ENCODE assay signal across 9 cellular contexts in the genomic region with DNA sequence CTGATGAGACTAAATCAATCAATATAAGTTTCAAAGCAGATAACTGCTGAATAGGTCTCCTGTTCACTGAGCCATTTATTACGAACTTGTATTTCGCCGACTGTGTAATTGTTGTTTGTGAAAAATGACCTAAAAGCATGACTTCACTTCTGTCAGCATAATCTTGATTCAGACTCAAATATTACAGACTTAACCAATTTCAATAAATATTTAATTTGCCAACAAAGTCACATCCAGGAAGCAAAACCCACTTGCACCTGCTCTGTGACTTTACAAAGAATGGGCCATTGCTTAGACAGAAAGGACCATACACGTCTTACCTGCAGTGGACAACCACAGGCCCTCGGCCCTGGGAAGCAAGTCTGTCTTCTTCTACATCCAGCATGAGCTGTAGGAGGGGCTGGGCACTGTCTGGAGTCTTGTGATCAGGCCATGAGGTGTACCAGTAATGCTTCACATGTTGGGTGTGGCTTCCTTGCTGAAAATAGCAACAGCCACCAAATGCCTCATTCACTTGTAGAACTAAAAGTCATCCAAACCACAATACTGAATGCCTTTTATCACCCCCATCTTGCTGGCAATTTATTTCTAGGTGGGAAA. TPM values are rescaled to one million over a fixed set of nuclear protein-coding genes. Genes with fewer than 3 reads are reported as not detected.
DNase-seq lines count a peak whose midpoint lies in the region; ATAC-seq and TF ChIP-seq lines count a peak whose summit lies in the region.
"Had no signal": no experiment of that assay in that cellular context is flagged by ENCODE, and none has a peak within 500 bp of the region (broad histone marks: within the 10 kb centered on the region; RNA-seq: fewer than 3 reads in every experiment).

No MANE protein-coding gene starts in this region.

- 44 to 47% methylated on average over 5 of the region's 5 CpGs for WGBS in body of pancreas, 2 donors
- 84 to 86% methylated on average over 5 of the region's 5 CpGs for WGBS in tibial nerve, 2 donors

- peak in 1 of 2 donors; percentile 39 for TF ChIP-seq EP300 in tibial nerve (IDR thresholded peaks at IDR 0.05)

- ATAC-seq in body of pancreas (peak; percentile 35), lower lobe of right lung (peak; percentile 34 to 36), GM21360 (IDR thresholded peaks at IDR 0.05; ENCODE audit: unreplicated experiment) (no peak)
- ATAC-seq in activated naive CD4-positive, alpha-beta T cell treated with anti-CD3 and anti-CD28 coated beads, Interleukin-2, amount 50 U/mL, for 72 hours, result no peak

- no peaks in the 10 kb centered on the region for H3K36me3 Mint-ChIP-seq in activated naive CD4-positive, alpha-beta T cell treated with anti-CD3 and anti-CD28 coated beads, Interleukin-2, amount 50 U/mL, for 72 hours

- H3K9me3 Mint-ChIP-seq in activated naive CD4-positive, alpha-beta T cell treated with anti-CD3 and anti-CD28 coated beads, Interleukin-2, amount 50 U/mL, for 72 hours, result no peaks in the 10 kb centered on the region

- TF ChIP-seq CTCF in body of pancreas (IDR thresholded peaks at IDR 0.05) (no peak), lower lobe of right lung (IDR thresholded peaks at IDR 0.05) (no peak), tibial nerve (IDR thresholded peaks at IDR 0.05) (no peak)

- no peaks in the 10 kb centered on the region for H3K36me3 ChIP-seq in body of pancreas (replicated peaks in 1 of 2; ENCODE audit: insufficient read depth in 1 of 2, low read depth in 2 of 2)
- no peaks in the 10 kb centered on the region for H3K36me3 ChIP-seq in lower lobe of right lung
- H3K36me3 ChIP-seq in tibial nerve, result no peaks in the 10 kb centered on the region

- no peaks in the 10 kb centered on the region for H3K27me3 ChIP-seq in body of pancreas
- no peaks in the 10 kb centered on the region for H3K27me3 ChIP-seq in lower lobe of right lung (ENCODE audit: low read depth)
- no peaks in the 10 kb centered on the region for H3K27me3 ChIP-seq in tibial nerve

- intact Hi-C loops in body of pancreas (cut with DNase I) (no loop called here), lower lobe of right lung (cut with DNase I) (no loop called here)

- no peak overlapping the region for H3K4me3 ChIP-seq in body of pancreas
- no peak overlapping the region for H3K4me3 ChIP-seq in lower lobe of right lung
- no peak overlapping the region for H3K4me3 ChIP-seq in tibial nerve

- H3K4me1 ChIP-seq in body of pancreas (no peaks in the 10 kb centered on the region), lower lobe of right lung (peaks cover 6% of the 10 kb centered on the region), tibial nerve (peaks cover 0 to 11% (median 3%) of the 10 kb centered on the region in 4 donors)

- H3K9me3 ChIP-seq in body of pancreas, result no peaks in the 10 kb centered on the region
- H3K9me3 ChIP-seq in lower lobe of right lung, result no peaks in the 10 kb centered on the region
- no peaks in the 10 kb centered on the region for H3K9me3 ChIP-seq in tibial nerve

- H3K27ac Mint-ChIP-seq in activated naive CD4-positive, alpha-beta T cell treated with anti-CD3 and anti-CD28 coated beads, Interleukin-2, amount 50 U/mL, for 72 hours, result no peak overlapping the region

- no peak overlapping the region for H3K27ac ChIP-seq in body of pancreas
- H3K27ac ChIP-seq in lower lobe of right lung, result no peak overlapping the region
- no peak overlapping the region for H3K27ac ChIP-seq in tibial nerve

- DNase-seq in COR-L47 (lab: John Stamatoyannopoulos, UW) (peak; percentile 2), LHCN-M2 (ENCODE audit: low read depth) (peak; percentile 81), body of pancreas (peak in 1 of 4 donors; percentile 9), lower lobe of right lung (no peak), NCI-H1105 treated with DMSO at 0.1 percent for 48 hours (lab: John Stamatoyannopoulos, UW) (no peak), tibial nerve (ENCODE audit: low spot score in 2 of 2) (no peak)
- DNase-seq in activated naive CD4-positive, alpha-beta T cell treated with anti-CD3 and anti-CD28 coated beads, Interleukin-2, amount 50 U/mL, for 72 hours (ENCODE audit: low spot score in 2 of 2), result no peak
- DNase-seq: activated naive CD4-positive, alpha-beta T cell treated with Interleukin-2 at 50 U/mL for 16 hours had no signal

- TF ChIP-seq POLR2A in body of pancreas (IDR thresholded peaks at IDR 0.05) (no peak), tibial nerve (IDR thresholded peaks at IDR 0.05) (no peak)

RNA-seq across cellular contexts. Expression of a gene that starts 23.5 kb away (rescaled TPM):
- total RNA-seq in LHCN-M2 (2014; rRNA removed) (0.40 and 1.2 TPM in 2 replicates), body of pancreas (1 to 10 TPM; 4.9 to 9.9 TPM), lower lobe of right lung (91.4 TPM), tibial nerve (10 to 100 TPM; 14.4 to 62.6 (median 34.3) TPM)
- polyA plus RNA-seq in LHCN-M2 (2012), result 2.9 TPM
- not detected for total RNA-seq in activated naive CD4-positive, alpha-beta T cell treated with anti-CD3 and anti-CD28 coated beads, Interleukin-2, amount 50 U/mL, for 72 hours

Comparison
In these comparisons a context has a peak if more than half of its experiments do, and no peak if none do; other contexts are left out.
1. DNase-seq: peak in COR-L47 (single experiment) and LHCN-M2 (single experiment); none in lower lobe of right lung (single experiment), activated naive CD4-positive, alpha-beta T cell treated with anti-CD3 and anti-CD28 coated beads, Interleukin-2, amount 50 U/mL, for 72 hours (0 of 2), NCI-H1105 treated with DMSO at 0.1 percent for 48 hours (single experiment) and tibial nerve (0 of 2).
2. ATAC-seq: peak in body of pancreas (single experiment) and lower lobe of right lung (2 of 2); none in activated naive CD4-positive, alpha-beta T cell treated with anti-CD3 and anti-CD28 coated beads, Interleukin-2, amount 50 U/mL, for 72 hours (0 of 2) and GM21360 (single experiment).